ENCODE assay signal across 10 cellular contexts in genomic region chr12:53561590-53561953, GRCh38. TPM values are rescaled to one million over a fixed set of nuclear protein-coding genes. Genes with fewer than 3 reads are reported as not detected.
DNase-seq lines count a peak whose midpoint lies in the region; ATAC-seq and TF ChIP-seq lines count a peak whose summit lies in the region.
"Had no signal": no experiment of that assay in that cellular context is flagged by ENCODE, and none has a peak within 500 bp of the region (broad histone marks: within the 10 kb centered on the region; RNA-seq: fewer than 3 reads in every experiment).

No MANE protein-coding gene starts in this region.

- H3K9me3 ChIP-seq in neuronal stem cell (replicated peaks in 1 of 2; ENCODE audit: control insufficient read depth in 2 of 2, insufficient read depth in 1 of 2, low read depth in 1 of 2, low read length in 2 of 2) = no peaks in the 10 kb centered on the region

- no peak overlapping the region for H2BK15ac ChIP-seq in neuronal stem cell (ENCODE audit: low read length)

- no peak overlapping the region for H3K14ac ChIP-seq in neuronal stem cell (ENCODE audit: low read length)

- no peak overlapping the region for H2BK5ac ChIP-seq in neuronal stem cell (ENCODE audit: low read length)

- no peak overlapping the region for H4K8ac ChIP-seq in neuronal stem cell (ENCODE audit: low read depth, low read length)

- H3K4me3 ChIP-seq in choroid plexus epithelial cell (ENCODE audit: low read depth, low read length) (no peak overlapping the region), neuronal stem cell (ENCODE audit: low read length in 2 of 2) (no peak overlapping the region)

- H3K36me3 ChIP-seq in neuronal stem cell (replicated peaks in 1 of 2; ENCODE audit: control insufficient read depth in 2 of 2, insufficient read depth in 2 of 2, low read length in 2 of 2) = no peaks in the 10 kb centered on the region

- no peaks in the 10 kb centered on the region for H3K27me3 ChIP-seq in neuronal stem cell (ENCODE audit: control insufficient read depth in 3 of 3, insufficient read depth in 3 of 3, low read depth in 1 of 3, low read length in 3 of 3)

- peaks cover 0 to 4% of the 10 kb centered on the region in 2 donors for H3K4me1 ChIP-seq in neuronal stem cell (ENCODE audit: control insufficient read depth in 2 of 2, insufficient read depth in 1 of 2, low read depth in 1 of 2, low read length in 2 of 2)

- H3K9ac ChIP-seq in neuronal stem cell (ENCODE audit: low read depth, low read length, poor library complexity) = no peak overlapping the region

- H3K4ac ChIP-seq in neuronal stem cell (ENCODE audit: low read length) = no peak overlapping the region

- TF ChIP-seq CTCF in choroid plexus epithelial cell (conservative IDR thresholded peaks at IDR 0.05; ENCODE audit: low read depth, low read length) (no peak), omental fat pad (IDR thresholded peaks at IDR 0.05) (no peak)

- H3K18ac ChIP-seq in neuronal stem cell (ENCODE audit: low read length) = no peak overlapping the region

- no peak overlapping the region for H3K23ac ChIP-seq in neuronal stem cell (ENCODE audit: low read depth, low read length, poor library complexity)

- peak; percentile 71 for DNase-seq in Daoy (ENCODE audit: low read depth)
- DNase-seq in NCI-H2029 (lab: John Stamatoyannopoulos, UW) = peak; percentile 58
- DNase-seq in choroid plexus epithelial cell (ENCODE audit: low read depth) = peak; percentile 95
- DNase-seq in omental fat pad (ENCODE audit: low spot score) = no peak
- DNase-seq in NCI-H1694 treated with DMSO at 0.1 percent for 48 hours (lab: John Stamatoyannopoulos, UW) = no peak
- DNase-seq in GM19240 (ENCODE audit: insufficient read length, low spot score) = no peak
- no peak for DNase-seq in neuronal stem cell (ENCODE audit: low spot score)
- DNase-seq: kidney had no signal

- H4K91ac ChIP-seq in neuronal stem cell (ENCODE audit: low read depth, low read length, poor library complexity) = no peak overlapping the region

- H3K79me1 ChIP-seq in neuronal stem cell (ENCODE audit: low read depth, low read length) = no peaks in the 10 kb centered on the region

- H2AK5ac ChIP-seq in neuronal stem cell (ENCODE audit: low read depth, low read length) = no peak overlapping the region

- no peak overlapping the region for H3K27ac ChIP-seq in neuronal stem cell (replicated peaks; ENCODE audit: low read length)

- H2BK120ac ChIP-seq in neuronal stem cell (ENCODE audit: low read depth, low read length) = no peak overlapping the region

- WGBS in neuronal stem cell (ENCODE audit: extremely low coverage in 2 of 2, insufficient read length in 2 of 2, insufficient replicate concordance in 1 of 2), 2 donors = no CpG with 5 or more reads among the region's 1 CpG

- ATAC-seq in omental fat pad (ENCODE audit: low FRiP score) (peak; percentile 63), HG02678 (IDR thresholded peaks at IDR 0.05; ENCODE audit: unreplicated experiment) (no peak)

- H2AFZ ChIP-seq in neuronal stem cell (ENCODE audit: low read length) = no peak overlapping the region

- H2BK12ac ChIP-seq in neuronal stem cell (ENCODE audit: low read length) = no peak overlapping the region

- H3K4me2 ChIP-seq in neuronal stem cell (ENCODE audit: insufficient read depth, low read length, poor library complexity, severe bottlenecking) = no peak overlapping the region

RNA-seq across cellular contexts. Expression of gene NPFF, which starts 54.3 kb away (rescaled TPM):
- total RNA-seq in Daoy (2014; rRNA removed; shearing (Covaris generic)) = not detected in 2 replicates
- not detected for total RNA-seq in omental fat pad
- 0.17 TPM for polyA plus RNA-seq in neuronal stem cell (2013, experiment 1 of 2)
- polyA plus RNA-seq in neuronal stem cell (2013, experiment 2 of 2) = not detected
- total RNA-seq: kidney had no signal
- polyA plus RNA-seq: IgD-negative memory B cell had no signal

Comparison
In these comparisons a context has a peak if more than half of its experiments do, and no peak if none do; other contexts are left out.
1. DNase-seq: peak in Daoy (single experiment), NCI-H2029 (single experiment) and choroid plexus epithelial cell (single experiment); none in omental fat pad (single experiment), NCI-H1694 treated with DMSO at 0.1 percent for 48 hours (single experiment), GM19240 (single experiment) and neuronal stem cell (single experiment).